In genomic region chr7:14598978-14599377, GRCh38 we compare ENCODE assay signal across 25 cellular contexts.
A peak's percentile ranks its signal among the peaks of the same experiment; 100 is the strongest.
DNase-seq lines count a peak whose midpoint lies in the region; ATAC-seq and TF ChIP-seq lines count a peak whose summit lies in the region.
"Had no signal": no experiment of that assay in that cellular context is flagged by ENCODE, and none has a peak within 500 bp of the region (broad histone marks: within the 10 kb centered on the region; RNA-seq: fewer than 3 reads in every experiment).

No MANE protein-coding gene starts in this region.

- no peaks in the 10 kb centered on the region for H3K27me3 ChIP-seq in mammary epithelial cell (ENCODE audit: insufficient read depth, low read length)
- H3K27me3 ChIP-seq in heart right ventricle, result no peaks in the 10 kb centered on the region
- H3K27me3 ChIP-seq in WERI-Rb-1 (ENCODE audit: insufficient read depth, low read depth, severe bottlenecking), result no peaks in the 10 kb centered on the region
- H3K27me3 ChIP-seq: spleen had no signal

- no peak overlapping the region for H3K4me2 ChIP-seq in mammary epithelial cell (ENCODE audit: insufficient read depth, low read depth, low read length)
- H3K4me2 ChIP-seq: GM23338 had no signal

- DNase-seq in GM03348 (ENCODE audit: low spot score), result peak; percentile 6
- DNase-seq in HS-27A (ENCODE audit: low read depth), result peak; percentile 33
- peak; percentile 21 for DNase-seq in mammary epithelial cell
- peak in 1 of 2 donors; percentile 57 for DNase-seq in heart right ventricle
- DNase-seq in NCI-H69 (lab: John Stamatoyannopoulos, UW), result no peak
- no peak for DNase-seq in WERI-Rb-1
- DNase-seq in GDM1 (lab: John Stamatoyannopoulos, UW), result no peak
- DNase-seq: activated CD8-positive, alpha-beta memory T cell treated with anti-CD3 and anti-CD28 coated beads for 24 hours; activated naive CD4-positive, alpha-beta T cell treated with anti-CD3 and anti-CD28 coated beads for 36 hours; activated T-cell treated with anti-CD3 and anti-CD28 coated beads, Interleukin-2, amount 50 U/mL, for 4 hours; AML-193; amniotic stem cell; CD8-positive, alpha-beta memory T cell; mesenchymal stem cell; NCI-H2081 treated with DMSO at 0.1 percent for 48 hours; NCI-H510A treated with DMSO at 0.1 percent for 48 hours; nucleus accumbens; SHP77; spleen; stimulated activated CD4-positive, alpha-beta T cell treated with anti-CD3 and anti-CD28 coated beads, Interleukin-4, amount 100 ng/mL, for 1 hour; stimulated activated naive CD4-positive, alpha-beta T cell; T-helper 1 cell had no signal

- WGBS in mammary epithelial cell (ENCODE audit: low coverage, missing lambda C conversion rate), result 42% methylated on average over 3 of the region's 3 CpGs
- WGBS in heart right ventricle, 2 donors, result 31 to 32% methylated on average over 3 of the region's 3 CpGs

- peak in 7 of 8 donors; percentile 52 to 93 (median 79) for ATAC-seq in heart right ventricle
- ATAC-seq: activated T-cell treated with anti-CD3 and anti-CD28 coated beads, Interleukin-2, amount 50 U/mL, for 4 hours; GM12878; GM23338 had no signal

- TF ChIP-seq CTCF in mammary epithelial cell (conservative IDR thresholded peaks at IDR 0.05 in 1 of 2, IDR thresholded peaks at IDR 0.05 in 1 of 2; ENCODE audit: extremely low read depth in 1 of 2, insufficient read depth in 1 of 2, low read depth in 1 of 2, low read length in 2 of 2) (no peak), heart right ventricle (IDR thresholded peaks at IDR 0.05) (no peak), WERI-Rb-1 (IDR thresholded peaks at IDR 0.05; ENCODE audit: low read depth, low read length) (no peak)

- no peak overlapping the region for H3K27ac ChIP-seq in mammary epithelial cell (ENCODE audit: insufficient read depth, low read depth, low read length)
- H3K27ac ChIP-seq in heart right ventricle, result peak overlapping the region in 5 of 10 donors; percentile 54 to 77 (median 60)
- H3K27ac ChIP-seq in WERI-Rb-1, result no peak overlapping the region
- H3K27ac ChIP-seq: spleen, thoracic aorta had no signal

- no peaks in the 10 kb centered on the region for H3K9me3 ChIP-seq in mammary epithelial cell (replicated peaks; ENCODE audit: insufficient read depth, low read length)
- H3K9me3 ChIP-seq in heart right ventricle, result peaks cover 0 to 3% (median 0%) of the 10 kb centered on the region in 11 donors
- no peaks in the 10 kb centered on the region for H3K9me3 ChIP-seq in WERI-Rb-1 (ENCODE audit: severe bottlenecking)
- H3K9me3 ChIP-seq: spleen, thoracic aorta had no signal

- H4K20me1 ChIP-seq in mammary epithelial cell (ENCODE audit: insufficient read depth, low read length), result no peaks in the 10 kb centered on the region

- H3K36me3 ChIP-seq in mammary epithelial cell (ENCODE audit: insufficient read depth, low read length) (no peaks in the 10 kb centered on the region), heart right ventricle (no peaks in the 10 kb centered on the region), WERI-Rb-1 (no peaks in the 10 kb centered on the region)
- H3K36me3 ChIP-seq: spleen, thoracic aorta had no signal

- in situ Hi-C loops in mammary epithelial cell (cut with MboI; ENCODE audit: low sequenced_read_pairs in 2 of 2), result no loop called here

- H3K9ac ChIP-seq in mammary epithelial cell (ENCODE audit: insufficient read depth, low read length), result no peak overlapping the region

- H3K4me3 ChIP-seq in mammary epithelial cell (replicated peaks in 1 of 3; ENCODE audit: insufficient read depth in 1 of 3, low read depth in 2 of 3, low read length in 3 of 3), result no peak overlapping the region
- H3K4me3 ChIP-seq in heart right ventricle, result no peak overlapping the region
- no peak overlapping the region for H3K4me3 ChIP-seq in WERI-Rb-1 (ENCODE audit: low read depth, low read length)
- H3K4me3 ChIP-seq: GM12878, GM23338, spleen, thoracic aorta had no signal

- dilution Hi-C loops in mammary epithelial cell (cut with HindIII; ENCODE audit: low sequenced_read_pairs), result no loop called here

- BruUV-seq in mammary epithelial cell (replicated peaks; lab: Mats Ljungman, UMichigan), result no TSS peak

- H2AFZ ChIP-seq in mammary epithelial cell (ENCODE audit: low read depth, low read length), result no peak overlapping the region
- H2AFZ ChIP-seq: GM23338 had no signal

- H3K79me2 ChIP-seq in mammary epithelial cell (ENCODE audit: insufficient read depth, low read length), result no peaks in the 10 kb centered on the region

- H3K4me1 ChIP-seq in mammary epithelial cell (ENCODE audit: insufficient read depth, low read length) (no peaks in the 10 kb centered on the region), heart right ventricle (peaks cover 0 to 7% (median 0%) of the 10 kb centered on the region in 9 donors)
- H3K4me1 ChIP-seq: spleen had no signal

- intact Hi-C loops in mammary epithelial cell (cut with micrococcal nuclease), result no loop called here
- intact Hi-C loops in heart right ventricle (cut with DNase I), result no loop called here

- CTCF ChIA-PET in mammary epithelial cell (lab: Charles Lee; ENCODE audit: low non-redundant PET), result no interaction called here

Comparison
In these comparisons a context has a peak if more than half of its experiments do, and no peak if none do; other contexts are left out.
1. DNase-seq: peak in GM03348 (single experiment), HS-27A (single experiment) and mammary epithelial cell (single experiment); none in NCI-H69 (single experiment), WERI-Rb-1 (single experiment) and GDM1 (single experiment).